Comparison of ENCODE assay signal across 13 cellular contexts in genomic region chr10:129870926-129871660, GRCh38.
A peak's percentile ranks its signal among the peaks of the same experiment; 100 is the strongest.
DNase-seq lines count a peak whose midpoint lies in the region; TF ChIP-seq lines count a peak whose summit lies in the region.
"Had no signal": no experiment of that assay in that cellular context is flagged by ENCODE, and none has a peak within 500 bp of the region (broad histone marks: within the 10 kb centered on the region; RNA-seq: fewer than 3 reads in every experiment).

No MANE protein-coding gene starts in this region.

- H3K9me3 ChIP-seq in adipocyte (ENCODE audit: control insufficient read depth, low read length) (no peaks in the 10 kb centered on the region), neural cell (ENCODE audit: low read length) (no peaks in the 10 kb centered on the region), OCI-LY7 (ENCODE audit: low read length) (no peaks in the 10 kb centered on the region)
- H3K9me3 ChIP-seq: ascending aorta, transverse colon had no signal

- DNase-seq in DMS153 (lab: John Stamatoyannopoulos, UW) (peak; percentile 83), NCI-H1436 treated with DMSO at 0.1 percent for 48 hours (lab: John Stamatoyannopoulos, UW) (peak; percentile 92), adipocyte (ENCODE audit: low read depth) (no peak), GOT3 (lab: John Stamatoyannopoulos, UW) (no peak), OCI-LY7 (ENCODE audit: low spot score) (no peak), COLO829 (ENCODE audit: low spot score) (no peak), OCI-M2 (lab: John Stamatoyannopoulos, UW; ENCODE audit: unreplicated experiment) (no peak)
- DNase-seq: activated CD4-positive, alpha-beta memory T cell treated with anti-CD3 and anti-CD28 coated beads, Interleukin-2, amount 10 ng/mL, durations not matched to agents 7 days and 5 days; DMS53; stimulated activated CD4-positive, alpha-beta T cell treated with anti-CD3 and anti-CD28 coated beads, Interleukin-4, amount 100 ng/mL, for 4 hours; transverse colon had no signal

- intact Hi-C loops in OCI-LY7 (cut with micrococcal nuclease; ENCODE audit: unreplicated experiment): no loop called here

- H3K27ac ChIP-seq in neural cell (ENCODE audit: low read length): no peak overlapping the region
- no peak overlapping the region for H3K27ac ChIP-seq in OCI-LY7 (ENCODE audit: low read depth, low read length, poor library complexity, severe bottlenecking)
- H3K27ac ChIP-seq: ascending aorta, transverse colon had no signal

- BruUV-seq in OCI-LY7 (replicated peaks; lab: Mats Ljungman, UMichigan): no TSS peak

- H4K20me1 ChIP-seq in neural cell (ENCODE audit: insufficient read depth): no peaks in the 10 kb centered on the region
- no peaks in the 10 kb centered on the region for H4K20me1 ChIP-seq in OCI-LY7 (ENCODE audit: insufficient read depth, low read length)

- no peaks in the 10 kb centered on the region for H3K9me2 ChIP-seq in neural cell (ENCODE audit: insufficient read depth, low read length)
- H3K9me2 ChIP-seq in OCI-LY7 (ENCODE audit: insufficient read depth, low read length): no peaks in the 10 kb centered on the region

- no peak for TF ChIP-seq CTCF in neural cell (IDR thresholded peaks at IDR 0.05; ENCODE audit: poor library complexity, severe bottlenecking)
- TF ChIP-seq CTCF in OCI-LY7 (conservative IDR thresholded peaks at IDR 0.05; ENCODE audit: low read length): no peak

- H3K4me3 ChIP-seq in adipocyte (ENCODE audit: low read length) (peak overlapping the region; percentile 15), neural cell (ENCODE audit: low read length) (peak overlapping the region; percentile 18), OCI-LY7 (ENCODE audit: low read depth, low read length, poor library complexity, severe bottlenecking) (no peak overlapping the region)
- H3K4me3 ChIP-seq: ascending aorta, transverse colon had no signal

- H3F3A ChIP-seq in neural cell (ENCODE audit: insufficient read depth, low read length, poor library complexity, severe bottlenecking): no peaks in the 10 kb centered on the region

- POLR2A ChIA-PET in OCI-LY7 (lab: Charles Lee): no interaction called here

- no peak for TF ChIP-seq RAD21 in neural cell (conservative IDR thresholded peaks at IDR 0.05)

- H3K79me2 ChIP-seq in neural cell (replicated peaks; ENCODE audit: insufficient read depth, low read length) (no peaks in the 10 kb centered on the region), OCI-LY7 (ENCODE audit: insufficient read depth, low read depth, low read length) (no peaks in the 10 kb centered on the region)

- H3K4me2 ChIP-seq in neural cell (ENCODE audit: low read length) (no peak overlapping the region), OCI-LY7 (ENCODE audit: low read length) (no peak overlapping the region)

- H3K27me3 ChIP-seq in adipocyte (replicated peaks; ENCODE audit: control insufficient read depth, insufficient read depth, low read length) (no peaks in the 10 kb centered on the region), neural cell (ENCODE audit: insufficient read depth, low read depth, low read length) (no peaks in the 10 kb centered on the region)
- H3K27me3 ChIP-seq: ascending aorta, transverse colon had no signal

- H2AFZ ChIP-seq in neural cell (ENCODE audit: low read depth, low read length): no peak overlapping the region
- no peak overlapping the region for H2AFZ ChIP-seq in OCI-LY7 (ENCODE audit: low read length)

- TF ChIP-seq EP300 in neural cell (conservative IDR thresholded peaks at IDR 0.05; ENCODE audit: poor library complexity, severe bottlenecking): no peak

- peak overlapping the region; percentile 4 for H3K9ac ChIP-seq in adipocyte (ENCODE audit: low read length)
- no peak overlapping the region for H3K9ac ChIP-seq in neural cell (ENCODE audit: low read length)

- H3K36me3 ChIP-seq in adipocyte (ENCODE audit: control insufficient read depth, insufficient read depth, low read length, severe bottlenecking) (peaks cover 35% of the 10 kb centered on the region), neural cell (ENCODE audit: insufficient read depth, low read length) (no peaks in the 10 kb centered on the region), OCI-LY7 (ENCODE audit: insufficient read depth, low read length) (no peaks in the 10 kb centered on the region)
- H3K36me3 ChIP-seq: ascending aorta, transverse colon had no signal

- H3K4me1 ChIP-seq in adipocyte (ENCODE audit: control insufficient read depth, insufficient read depth, low read length) (peaks cover 15% of the 10 kb centered on the region), OCI-LY7 (ENCODE audit: insufficient read depth, low read length, poor library complexity, severe bottlenecking) (no peaks in the 10 kb centered on the region)
- H3K4me1 ChIP-seq: ascending aorta, transverse colon had no signal

- CTCF ChIA-PET in OCI-LY7 (lab: Charles Lee; ENCODE audit: unreplicated experiment): no interaction called here

TF ChIP-seq in neural cell, 6 proteins besides CTCF, POLR2A, EP300 and RAD21:
- no peak for TF ChIP-seq POLR2AphosphoS5 (IDR thresholded peaks at IDR 0.05)
- TF ChIP-seq SMC3 (conservative IDR thresholded peaks at IDR 0.05; ENCODE audit: poor library complexity): no peak
- TF ChIP-seq REST (IDR thresholded peaks at IDR 0.05; ENCODE audit: borderline replicate concordance): no peak
- TF ChIP-seq TAF1 (IDR thresholded peaks at IDR 0.05; ENCODE audit: low read depth): no peak
- TF ChIP-seq MXI1 (conservative IDR thresholded peaks at IDR 0.05; ENCODE audit: poor library complexity, severe bottlenecking): no peak
- TF ChIP-seq EZH2 (IDR thresholded peaks at IDR 0.05; ENCODE audit: borderline replicate concordance, insufficient read depth, low read length, poor library complexity, severe bottlenecking): no peak

Comparison
In these comparisons a context has a peak if more than half of its experiments do, and no peak if none do; other contexts are left out.
1. DNase-seq: peak in DMS153 (single experiment) and NCI-H1436 treated with DMSO at 0.1 percent for 48 hours (single experiment); none in adipocyte (single experiment), GOT3 (single experiment), OCI-LY7 (single experiment), COLO829 (single experiment) and OCI-M2 (single experiment).